In the genomic region with DNA sequence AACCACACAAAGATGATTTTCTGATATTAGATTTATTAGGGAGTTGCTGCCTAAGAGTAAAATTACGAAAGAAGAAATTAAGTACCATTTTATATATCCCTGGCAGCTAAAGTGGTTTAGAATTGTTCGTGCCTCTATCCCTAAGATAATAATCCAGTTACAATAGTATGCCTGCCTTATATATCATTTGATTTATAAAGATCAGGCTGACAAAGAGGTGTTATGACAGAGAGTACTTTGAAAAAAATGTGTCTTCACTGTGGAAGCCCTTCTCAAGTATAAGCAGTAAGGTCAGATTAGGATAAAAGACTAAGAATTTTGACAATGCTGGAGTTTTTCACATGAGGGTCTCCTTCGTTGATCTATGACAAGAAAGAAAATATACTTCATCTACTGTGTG, we compare ENCODE assay signal across 1 cellular context.
"Had no signal": no experiment of that assay in that cellular context is flagged by ENCODE, and none has a peak within 500 bp of the region (broad histone marks: within the 10 kb centered on the region; RNA-seq: fewer than 3 reads in every experiment).

No MANE protein-coding gene starts in this region.

- ATAC-seq: GM12878 had no signal

- H3K4me3 ChIP-seq: GM12878 had no signal
